In the genomic region with DNA sequence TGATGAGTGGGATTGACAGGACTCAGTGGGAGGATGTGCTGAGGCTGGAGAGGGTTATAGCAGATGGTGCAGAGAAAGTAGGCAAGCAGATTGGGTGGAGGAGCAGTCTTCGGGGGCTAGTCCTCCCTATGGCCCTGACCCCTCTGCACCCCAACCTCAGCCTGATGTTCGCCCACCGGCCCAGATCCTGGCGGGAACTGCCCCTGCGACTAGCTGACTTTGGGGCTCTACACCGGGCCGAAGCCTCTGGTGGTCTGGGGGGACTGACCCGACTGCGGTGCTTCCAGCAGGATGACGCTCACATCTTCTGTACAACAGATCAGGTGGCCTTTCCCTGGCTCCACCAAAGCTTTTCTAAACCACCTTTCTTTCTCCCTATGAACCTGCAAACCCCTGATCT, we compare ENCODE assay signal across 34 cellular contexts. TPM values are rescaled to one million over a fixed set of nuclear protein-coding genes. Genes with fewer than 3 reads are reported as not detected.
"Had no signal": no experiment of that assay in that cellular context is flagged by ENCODE, and none has a peak within 500 bp of the region (broad histone marks: within the 10 kb centered on the region; RNA-seq: fewer than 3 reads in every experiment).

No MANE protein-coding gene starts in this region.

- H3K4me1 ChIP-seq: foreskin keratinocyte, heart right ventricle, right lobe of liver, stomach, thyroid gland, upper lobe of left lung, vagina had no signal

- FAIRE-seq: astrocyte had no signal

- H3K4me3 Mint-ChIP-seq: activated CD4-positive, alpha-beta T cell treated with anti-CD3 and anti-CD28 coated beads for 36 hours; activated CD8-positive, alpha-beta memory T cell treated with anti-CD3 and anti-CD28 coated beads, Interleukin-2, amount 10 ng/mL, durations not matched to agents 7 days and 5 days; activated CD8-positive, alpha-beta T cell treated with anti-CD3 and anti-CD28 coated beads, Interleukin-2, amount 10 ng/mL, durations not matched to agents 7 days and 5 days; activated naive CD4-positive, alpha-beta T cell treated with anti-CD3 and anti-CD28 coated beads for 36 hours; nephron; stimulated activated naive B cell treated with anti-CD40 and anti-IgM and Interleukin-4, amounts not matched to agents 10 μg/mL and 1 μg/mL and 100 μg/mL, for 72 hours had no signal

- H3K4me1 Mint-ChIP-seq: activated CD4-positive, alpha-beta T cell treated with anti-CD3 and anti-CD28 coated beads for 36 hours; activated CD8-positive, alpha-beta memory T cell treated with anti-CD3 and anti-CD28 coated beads, Interleukin-2, amount 10 ng/mL, durations not matched to agents 7 days and 5 days; nephron had no signal

- H3K27ac Mint-ChIP-seq: activated CD4-positive, alpha-beta T cell treated with anti-CD3 and anti-CD28 coated beads for 36 hours; activated CD8-positive, alpha-beta memory T cell treated with anti-CD3 and anti-CD28 coated beads, Interleukin-2, amount 10 ng/mL, durations not matched to agents 7 days and 5 days; activated CD8-positive, alpha-beta T cell treated with anti-CD3 and anti-CD28 coated beads, Interleukin-2, amount 10 ng/mL, durations not matched to agents 7 days and 5 days; activated naive CD4-positive, alpha-beta T cell treated with anti-CD3 and anti-CD28 coated beads for 36 hours; activated T-helper 2 cell treated with anti-CD3 and anti-CD28 coated beads, Interferon-gamma antibody, Interleukin-2, Interleukin-4, amounts not matched to agents 10 μg/mL and 5 μg/mL and 100 μg/mL, durations not matched to agents 14 hours and 24 hours and 36 hours; nephron; progenitor cell of endocrine pancreas; stimulated activated naive B cell treated with anti-CD40 and anti-IgM and Interleukin-4, amounts not matched to agents 10 μg/mL and 1 μg/mL and 100 μg/mL, for 72 hours had no signal

- H3K27ac ChIP-seq: brain microvascular endothelial cell, foreskin keratinocyte, heart right ventricle, neutrophil, right lobe of liver, skin epidermis, stomach, thyroid gland, upper lobe of left lung, vagina had no signal

- H3K4me3 ChIP-seq: heart right ventricle, lung, right lobe of liver, skin epidermis, stomach, thyroid gland, upper lobe of left lung, vagina had no signal

- DNase-seq: activated CD4-positive, alpha-beta T cell treated with anti-CD3 and anti-CD28 coated beads for 36 hours; activated CD4-positive, CD25-positive, alpha-beta regulatory T cell; activated CD8-positive, alpha-beta memory T cell treated with anti-CD3 and anti-CD28 coated beads, Interleukin-2, amount 10 ng/mL, durations not matched to agents 7 days and 5 days; activated CD8-positive, alpha-beta T cell treated with anti-CD3 and anti-CD28 coated beads, Interleukin-2, amount 10 ng/mL, durations not matched to agents 7 days and 5 days; activated naive CD4-positive, alpha-beta T cell treated with anti-CD3 and anti-CD28 coated beads for 36 hours; activated T-cell treated with anti-CD3 and anti-CD28 coated beads, Interleukin-2, amount 50 U/mL, for 48 hours; amniotic stem cell; brain microvascular endothelial cell; caudate nucleus; cortex of kidney; foreskin keratinocyte; heart right ventricle; kidney glomerular epithelial cell; mesendoderm; stimulated activated CD4-positive, alpha-beta T cell treated with anti-CD3 and anti-CD28 coated beads, Interleukin-4, amount 100 ng/mL, for 24 hours; stimulated activated naive B cell treated with anti-CD40 and anti-IgM and Interleukin-4, amounts not matched to agents 10 μg/mL and 1 μg/mL and 100 μg/mL, for 72 hours; stomach; thyroid gland; upper lobe of left lung had no signal

- H3K27me3 ChIP-seq: brain microvascular endothelial cell, foreskin keratinocyte, heart right ventricle, neutrophil, right lobe of liver, stomach, thyroid gland, upper lobe of left lung, vagina had no signal

- H3K9me3 ChIP-seq: heart right ventricle, neutrophil, right lobe of liver, stomach, thyroid gland, upper lobe of left lung, vagina had no signal

- ATAC-seq: activated CD4-positive, alpha-beta T cell treated with anti-CD3 and anti-CD28 coated beads for 36 hours; activated CD8-positive, alpha-beta memory T cell treated with anti-CD3 and anti-CD28 coated beads, Interleukin-2, amount 10 ng/mL, durations not matched to agents 7 days and 5 days; activated CD8-positive, alpha-beta T cell treated with anti-CD3 and anti-CD28 coated beads, Interleukin-2, amount 10 ng/mL, durations not matched to agents 7 days and 5 days; esophagus mucosa; foreskin keratinocyte; heart right ventricle; left lobe of liver; stimulated activated naive B cell treated with anti-CD40 and anti-IgM and Interleukin-4, amounts not matched to agents 10 μg/mL and 1 μg/mL and 100 μg/mL, for 72 hours had no signal

- H3K9me3 Mint-ChIP-seq: activated naive CD4-positive, alpha-beta T cell treated with anti-CD3 and anti-CD28 coated beads for 36 hours; activated T-helper 2 cell treated with anti-CD3 and anti-CD28 coated beads, Interferon-gamma antibody, Interleukin-2, Interleukin-4, amounts not matched to agents 10 μg/mL and 5 μg/mL and 100 μg/mL, durations not matched to agents 14 hours and 24 hours and 36 hours; nephron; stimulated activated naive B cell treated with anti-CD40 and anti-IgM and Interleukin-4, amounts not matched to agents 10 μg/mL and 1 μg/mL and 100 μg/mL, for 72 hours had no signal

RNA-seq across cellular contexts. Expression of gene FALEC, which starts 17.2 kb away (rescaled TPM):
- total RNA-seq: activated CD8-positive, alpha-beta T cell treated with anti-CD3 and anti-CD28 coated beads, Interleukin-2, amount 10 ng/mL, durations not matched to agents 7 days and 5 days; activated naive CD4-positive, alpha-beta T cell treated with anti-CD3 and anti-CD28 coated beads for 36 hours; chondrocyte; foreskin keratinocyte; lung; osteocyte; renal cortical epithelial cell; right lobe of liver; stomach; T-helper 2 cell treated with Interferon-gamma antibody and Interleukin-4, amounts not matched to agents 100 ng/mL and 5 ng/mL, for 36 hours; thyroid gland; vagina had no signal
- polyA plus RNA-seq: heart right ventricle had no signal

RNA-seq across cellular contexts. Expression of gene ADAMTSL4, which starts 50.9 kb away (rescaled TPM):
- total RNA-seq: activated CD8-positive, alpha-beta T cell treated with anti-CD3 and anti-CD28 coated beads, Interleukin-2, amount 10 ng/mL, durations not matched to agents 7 days and 5 days had no signal
